ENCODE assay signal across 2 cellular contexts in the genomic region with DNA sequence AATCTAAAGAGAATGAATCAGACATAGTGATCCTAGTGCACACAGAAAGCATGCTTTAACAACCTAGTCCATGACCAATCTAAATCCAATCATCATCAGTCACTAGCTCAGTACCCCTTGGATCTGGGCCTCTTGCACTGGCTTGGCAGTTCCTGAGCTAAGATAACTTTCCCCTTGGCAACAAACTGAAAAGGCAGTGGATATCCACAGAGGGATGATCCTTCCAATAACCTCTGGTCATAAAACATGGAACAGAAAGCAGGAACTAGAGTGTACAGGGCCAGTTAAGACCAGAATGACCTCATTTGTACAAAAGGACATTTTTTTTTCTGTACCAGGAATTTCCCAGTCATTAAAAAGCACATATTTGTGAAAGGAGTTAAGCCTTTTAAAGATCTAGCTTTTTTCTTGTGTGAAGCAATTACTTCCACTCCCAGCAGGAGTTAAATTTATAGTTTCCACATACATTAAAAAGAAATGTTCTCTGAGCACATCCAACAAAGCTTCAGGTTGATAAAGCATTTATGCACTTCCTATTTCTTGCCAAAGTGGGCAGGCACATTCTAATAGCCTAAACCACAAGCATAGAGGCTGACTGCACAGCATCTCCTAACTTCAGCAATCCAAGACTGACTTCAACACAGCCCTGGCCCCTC.
TF ChIP-seq lines count a peak whose summit lies in the region.

No MANE protein-coding gene starts in this region.

TF ChIP-seq in liver, 16 proteins besides CTCF, POLR2A, EP300 and RAD21:
- TF ChIP-seq YY1 (IDR thresholded peaks at IDR 0.05), result no peak
- TF ChIP-seq FOXA2 (IDR thresholded peaks at IDR 0.05), result no peak
- no peak for TF ChIP-seq REST (IDR thresholded peaks at IDR 0.05)
- no peak for TF ChIP-seq HNF4A (conservative IDR thresholded peaks at IDR 0.05)
- no peak for TF ChIP-seq GABPA (IDR thresholded peaks at IDR 0.05 in 1 of 2, conservative IDR thresholded peaks at IDR 0.05 in 1 of 2)
- TF ChIP-seq TAF1 (conservative IDR thresholded peaks at IDR 0.05), result no peak
- TF ChIP-seq SP1 (IDR thresholded peaks at IDR 0.05), result peak; percentile 7
- TF ChIP-seq ZBTB33 (IDR thresholded peaks at IDR 0.05), result no peak
- no peak for TF ChIP-seq HNF4G (IDR thresholded peaks at IDR 0.05)
- peak; percentile 58 for TF ChIP-seq NR2F2 (IDR thresholded peaks at IDR 0.05)
- peak in 1 of 2 donors; percentile 7 for TF ChIP-seq RXRA (IDR thresholded peaks at IDR 0.05)

TF ChIP-seq in HepG2, 621 proteins besides CTCF, POLR2A, EP300 and RAD21:
- TF ChIP-seq ETS1 (CRISPR knock-in tag; IDR thresholded peaks at IDR 0.05) (no peak), ARNTL (CRISPR knock-in tag; IDR thresholded peaks at IDR 0.05) (no peak), ZFP36 (IDR thresholded peaks at IDR 0.05; ENCODE audit: borderline replicate concordance, low read depth, low read length, partially characterized antibody) (no peak), SKIL (CRISPR knock-in tag; IDR thresholded peaks at IDR 0.05; ENCODE audit: borderline replicate concordance) (no peak), SMAD1 (CRISPR knock-in tag; IDR thresholded peaks at IDR 0.05; ENCODE audit: borderline replicate concordance, low read depth) (no peak), ZNF17 (CRISPR knock-in tag; IDR thresholded peaks at IDR 0.05) (no peak), POGK (CRISPR knock-in tag; conservative IDR thresholded peaks at IDR 0.05) (no peak), SRF (IDR thresholded peaks at IDR 0.05; ENCODE audit: low read depth, low read length) (no peak), ZNF768 (CRISPR knock-in tag; IDR thresholded peaks at IDR 0.05) (no peak), XBP1 (CRISPR knock-in tag; IDR thresholded peaks at IDR 0.05) (no peak), IRF2 (CRISPR knock-in tag; IDR thresholded peaks at IDR 0.05) (no peak), ZNF580 (CRISPR knock-in tag; IDR thresholded peaks at IDR 0.05; ENCODE audit: borderline replicate concordance, low read depth) (no peak), ERF (CRISPR knock-in tag; IDR thresholded peaks at IDR 0.05) (no peak), ZNF432 (CRISPR knock-in tag; IDR thresholded peaks at IDR 0.05; ENCODE audit: borderline replicate concordance) (no peak)
- TF ChIP-seq, protein P1, sequence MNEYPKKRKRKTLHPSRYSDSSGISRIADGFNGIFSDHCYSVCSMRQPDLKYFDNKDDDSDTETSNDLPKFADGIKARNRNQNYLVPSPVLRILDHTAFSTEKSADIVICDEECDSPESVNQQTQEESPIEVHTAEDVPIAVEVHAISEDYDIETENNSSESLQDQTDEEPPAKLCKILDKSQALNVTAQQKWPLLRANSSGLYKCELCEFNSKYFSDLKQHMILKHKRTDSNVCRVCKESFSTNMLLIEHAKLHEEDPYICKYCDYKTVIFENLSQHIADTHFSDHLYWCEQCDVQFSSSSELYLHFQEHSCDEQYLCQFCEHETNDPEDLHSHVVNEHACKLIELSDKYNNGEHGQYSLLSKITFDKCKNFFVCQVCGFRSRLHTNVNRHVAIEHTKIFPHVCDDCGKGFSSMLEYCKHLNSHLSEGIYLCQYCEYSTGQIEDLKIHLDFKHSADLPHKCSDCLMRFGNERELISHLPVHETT (CRISPR knock-in tag; conservative IDR thresholded peaks at IDR 0.05), result no peak
- TF ChIP-seq, protein P2, sequence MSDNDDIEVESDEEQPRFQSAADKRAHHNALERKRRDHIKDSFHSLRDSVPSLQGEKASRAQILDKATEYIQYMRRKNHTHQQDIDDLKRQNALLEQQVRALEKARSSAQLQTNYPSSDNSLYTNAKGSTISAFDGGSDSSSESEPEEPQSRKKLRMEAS (IDR thresholded peaks at IDR 0.05), result no peak
